In the genomic region with DNA sequence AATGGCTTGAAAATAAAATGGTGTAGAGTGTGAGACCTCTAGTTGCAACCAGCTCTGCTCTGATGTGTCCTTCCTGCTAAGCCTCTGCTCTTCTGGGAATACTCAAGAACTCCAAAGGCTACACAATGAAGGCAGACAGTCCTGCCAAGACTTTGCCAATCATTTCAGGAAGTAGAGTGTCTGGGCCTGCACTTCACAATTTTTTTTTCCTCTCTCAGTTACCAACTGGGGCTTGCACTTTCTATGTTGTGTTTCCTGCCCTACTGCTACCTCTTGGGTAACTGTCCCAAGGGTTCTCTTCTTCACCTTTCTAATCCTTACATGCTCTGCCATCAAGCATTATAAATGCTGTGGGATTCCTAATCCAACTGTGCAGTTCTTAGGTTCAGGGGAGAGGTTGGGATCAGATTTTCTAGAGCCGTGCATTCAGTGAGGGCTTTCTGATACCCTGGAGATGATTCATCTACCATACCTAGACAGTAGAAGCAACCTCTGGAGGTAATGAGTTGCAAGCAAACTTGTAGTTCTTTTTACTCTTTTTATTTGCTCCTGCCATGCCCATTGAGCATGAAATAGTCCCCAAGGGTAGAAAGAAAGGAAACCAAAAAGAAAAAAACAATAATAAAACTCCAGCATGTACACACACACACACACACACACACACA, we compare ENCODE assay signal across 28 cellular contexts.
DNase-seq lines count a peak whose midpoint lies in the region; ATAC-seq and TF ChIP-seq lines count a peak whose summit lies in the region.
"Had no signal": no experiment of that assay in that cellular context is flagged by ENCODE, and none has a peak within 500 bp of the region (broad histone marks: within the 10 kb centered on the region; RNA-seq: fewer than 3 reads in every experiment).

No MANE protein-coding gene starts in this region.

- peaks cover 7% of the 10 kb centered on the region for H3K36me3 Mint-ChIP-seq in activated CD8-positive, alpha-beta memory T cell treated with anti-CD3 and anti-CD28 coated beads, Interleukin-2, amount 10 ng/mL, durations not matched to agents 7 days and 5 days
- no peaks in the 10 kb centered on the region for H3K36me3 Mint-ChIP-seq in T-cell
- H3K36me3 Mint-ChIP-seq: natural killer cell, WTC11 had no signal

- H2AFZ ChIP-seq in DND-41 (ENCODE audit: low read depth, low read length) (peak overlapping the region; percentile 68), GM23248 (no peak overlapping the region)

- no peak for DNase-seq in activated CD8-positive, alpha-beta memory T cell treated with anti-CD3 and anti-CD28 coated beads, Interleukin-2, amount 10 ng/mL, durations not matched to agents 7 days and 5 days
- DNase-seq in activated CD8-positive, alpha-beta memory T cell treated with anti-CD3 and anti-CD28 coated beads, Interleukin-2, amount 50 U/mL, for 4 hours: no peak
- no peak for DNase-seq in DND-41
- no peak for DNase-seq in T-cell
- DNase-seq in left lung: no peak
- DNase-seq in GM23248: no peak
- DNase-seq: activated effector memory CD4-positive, alpha-beta T cell treated with Interleukin-2 at 50 U/mL for 16 hours; aorta; caudate nucleus; DMS 273 treated with DMSO at 0.1 percent for 48 hours; dorsolateral prefrontal cortex; head of caudate nucleus; natural killer cell; NCI-H1436 treated with DMSO at 0.1 percent for 48 hours; NCI-H2171 treated with DMSO at 0.1 percent for 48 hours; NCI-H526; ovary; RPMI8226; stimulated activated CD4-positive, alpha-beta T cell treated with anti-CD3 and anti-CD28 coated beads, Interleukin-15, amount 100 ng/mL, for 24 hours; stimulated activated CD8-positive, alpha-beta memory T cell treated with anti-CD3 and anti-CD28 coated beads, Interleukin-4, amount 100 ng/mL, for 48 hours; T-helper 9 cell; uterus had no signal

- peak overlapping the region; percentile 52 for H3K27ac Mint-ChIP-seq in activated CD8-positive, alpha-beta memory T cell treated with anti-CD3 and anti-CD28 coated beads, Interleukin-2, amount 10 ng/mL, durations not matched to agents 7 days and 5 days
- peak overlapping the region; percentile 76 to 87 for H3K27ac Mint-ChIP-seq in T-cell
- H3K27ac Mint-ChIP-seq: natural killer cell, WTC11 had no signal

- H3K27ac ChIP-seq in DND-41 (ENCODE audit: low read length): peak overlapping the region; percentile 66
- no peak overlapping the region for H3K27ac ChIP-seq in left lung
- no peak overlapping the region for H3K27ac ChIP-seq in GM23248
- H3K27ac ChIP-seq: dorsolateral prefrontal cortex, ovary, SK-N-MC, uterus had no signal

- TF ChIP-seq CTCF in DND-41 (IDR thresholded peaks at IDR 0.05; ENCODE audit: borderline replicate concordance, extremely low read depth, low read length, poor library complexity, severe bottlenecking): no peak
- no peak for TF ChIP-seq CTCF in left lung (IDR thresholded peaks at IDR 0.05)

- intact Hi-C loops in left lung (cut with DNase I): no loop called here

- H3K27me3 ChIP-seq in DND-41 (ENCODE audit: insufficient read depth, low read length, poor library complexity): no peaks in the 10 kb centered on the region
- no peaks in the 10 kb centered on the region for H3K27me3 ChIP-seq in left lung
- no peaks in the 10 kb centered on the region; the same call in 1 of the 2 replicates for H3K27me3 ChIP-seq in GM23248 (replicated peaks; ENCODE audit: insufficient read depth)
- H3K27me3 ChIP-seq: dorsolateral prefrontal cortex, ovary, uterus had no signal

- no peaks in the 10 kb centered on the region for H3K9me3 ChIP-seq in DND-41 (ENCODE audit: insufficient read depth, low read length, severe bottlenecking)
- no peaks in the 10 kb centered on the region for H3K9me3 ChIP-seq in left lung
- no peaks in the 10 kb centered on the region for H3K9me3 ChIP-seq in GM23248 (ENCODE audit: low read depth)
- H3K9me3 ChIP-seq: ovary, uterus had no signal

- in situ Hi-C loops in GM23248 (cut with MboI): no loop called here

- H3K9me2 ChIP-seq in GM23248 (ENCODE audit: insufficient read depth): no peaks in the 10 kb centered on the region

- H3K4me1 ChIP-seq in DND-41 (ENCODE audit: insufficient read depth, low read length): peaks cover 10% of the 10 kb centered on the region
- H3K4me1 ChIP-seq in left lung: no peaks in the 10 kb centered on the region
- H3K4me1 ChIP-seq in GM23248 (ENCODE audit: insufficient read depth): no peaks in the 10 kb centered on the region
- H3K4me1 ChIP-seq: uterus had no signal

- POLR2A ChIA-PET in T-cell (lab: Charles Lee): interaction anchor here in 1 of 2 donors (0.7 kb wide), 1 partner anchor 31 kb away, joined by 3 read pairs; no protein-coding TSS in a partner anchor

- H3K36me3 ChIP-seq in DND-41 (ENCODE audit: insufficient read depth, low read length) (no peaks in the 10 kb centered on the region), left lung (no peaks in the 10 kb centered on the region), GM23248 (ENCODE audit: low read depth) (no peaks in the 10 kb centered on the region)
- H3K36me3 ChIP-seq: ovary, uterus had no signal

- H3K9me3 Mint-ChIP-seq in activated CD8-positive, alpha-beta memory T cell treated with anti-CD3 and anti-CD28 coated beads, Interleukin-2, amount 10 ng/mL, durations not matched to agents 7 days and 5 days (ENCODE audit: low read depth): no peaks in the 10 kb centered on the region
- H3K9me3 Mint-ChIP-seq in T-cell: no peaks in the 10 kb centered on the region
- H3K9me3 Mint-ChIP-seq: natural killer cell, WTC11 had no signal

- H3K4me2 ChIP-seq in DND-41 (ENCODE audit: insufficient read depth, low read length) (no peak overlapping the region), GM23248 (ENCODE audit: unreplicated experiment) (no peak overlapping the region)

- CTCF ChIA-PET in activated CD8-positive, alpha-beta memory T cell treated with anti-CD3 and anti-CD28 coated beads, Interleukin-2, amount 10 ng/mL, durations not matched to agents 7 days and 5 days (lab: Charles Lee): interaction anchor here (0.7 to 1.1 kb wide), 2 partner anchors 17 to 330 kb away, joined by 3 read pairs; no protein-coding TSS in a partner anchor
- CTCF ChIA-PET in T-cell (lab: Charles Lee): no interaction called here

- H4K20me1 ChIP-seq in DND-41 (ENCODE audit: insufficient read depth, low read length) (no peaks in the 10 kb centered on the region), GM23248 (ENCODE audit: insufficient read depth) (no peaks in the 10 kb centered on the region)

- no peaks in the 10 kb centered on the region for H3F3A ChIP-seq in GM23248 (ENCODE audit: insufficient read depth)

- H3K4me3 Mint-ChIP-seq in activated CD8-positive, alpha-beta memory T cell treated with anti-CD3 and anti-CD28 coated beads, Interleukin-2, amount 10 ng/mL, durations not matched to agents 7 days and 5 days: no peak overlapping the region
- H3K4me3 Mint-ChIP-seq in T-cell: no peak overlapping the region
- H3K4me3 Mint-ChIP-seq: natural killer cell, WTC11 had no signal

- H3K4me3 ChIP-seq in DND-41 (ENCODE audit: low read depth in 1 of 2, low read length in 2 of 2) (no peak overlapping the region), left lung (no peak overlapping the region), GM23248 (no peak overlapping the region)
- H3K4me3 ChIP-seq: dorsolateral prefrontal cortex, K562, ovary, SK-N-MC, uterus had no signal

- ATAC-seq in activated CD8-positive, alpha-beta memory T cell treated with anti-CD3 and anti-CD28 coated beads, Interleukin-2, amount 10 ng/mL, durations not matched to agents 7 days and 5 days: no peak
- ATAC-seq in DND-41 (ENCODE audit: insufficient read depth, low read depth) (peak; percentile 72), T-cell (replicated peaks in 1 of 4) (peak; percentile 57 to 80 (median 70)), left lung (peak; percentile 33), GM21390 (IDR thresholded peaks at IDR 0.05; ENCODE audit: unreplicated experiment) (no peak), HG02885 (IDR thresholded peaks at IDR 0.05; ENCODE audit: poor library complexity, unreplicated experiment) (no peak)
- ATAC-seq: K562, left lobe of liver, WTC11 had no signal

- H3K79me2 ChIP-seq in DND-41 (ENCODE audit: insufficient read depth, low read length) (no peaks in the 10 kb centered on the region), GM23248 (ENCODE audit: insufficient read depth) (no peaks in the 10 kb centered on the region)

- no peaks in the 10 kb centered on the region for H3K27me3 Mint-ChIP-seq in activated CD8-positive, alpha-beta memory T cell treated with anti-CD3 and anti-CD28 coated beads, Interleukin-2, amount 10 ng/mL, durations not matched to agents 7 days and 5 days
- no peaks in the 10 kb centered on the region for H3K27me3 Mint-ChIP-seq in T-cell

- 29 to 41% methylated on average over 1 of the region's 1 CpG for WGBS in GM23248 (ENCODE audit: low coverage in 1 of 2, low lambda C conversion rate in 2 of 2, missing lambda C conversion rate in 2 of 2), 2 experiments

- H3K9ac ChIP-seq in DND-41 (ENCODE audit: low read depth, low read length): no peak overlapping the region
- H3K9ac ChIP-seq in GM23248: no peak overlapping the region

- H3K4me1 Mint-ChIP-seq in activated CD8-positive, alpha-beta memory T cell treated with anti-CD3 and anti-CD28 coated beads, Interleukin-2, amount 10 ng/mL, durations not matched to agents 7 days and 5 days: peaks cover 10% of the 10 kb centered on the region
- H3K4me1 Mint-ChIP-seq in T-cell: peaks cover 14 to 35% (median 21%) of the 10 kb centered on the region in 3 donors
- H3K4me1 Mint-ChIP-seq: WTC11 had no signal

Comparison
In these comparisons a context has a peak if more than half of its experiments do, and no peak if none do; other contexts are left out.
1. ATAC-seq: peak in DND-41 (single experiment), T-cell (4 of 4) and left lung (single experiment); none in activated CD8-positive, alpha-beta memory T cell treated with anti-CD3 and anti-CD28 coated beads, Interleukin-2, amount 10 ng/mL, durations not matched to agents 7 days and 5 days (single experiment), GM21390 (single experiment) and HG02885 (single experiment).